ENCODE assay signal across 17 cellular contexts in the genomic region with DNA sequence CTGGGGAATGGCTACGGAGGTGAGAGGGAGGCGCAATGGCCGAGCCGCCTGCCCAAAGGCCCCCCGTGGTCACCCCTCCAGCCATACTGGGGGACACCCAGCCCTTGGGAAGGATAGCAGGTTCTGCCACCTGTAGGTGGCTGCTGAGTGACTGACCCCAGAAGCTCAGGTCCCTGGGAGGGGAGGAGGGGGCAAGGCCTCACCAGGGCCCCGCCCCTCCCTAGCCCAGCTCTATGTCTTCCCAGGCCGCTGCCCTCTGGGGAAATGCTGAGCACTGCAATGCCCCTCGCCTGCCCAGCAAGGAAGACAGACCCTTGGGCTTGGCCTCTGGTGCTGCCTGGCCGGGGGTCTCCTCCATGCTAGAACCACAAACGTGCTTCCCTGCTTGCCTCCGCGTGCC. TPM values are rescaled to one million over a fixed set of nuclear protein-coding genes. Genes with fewer than 3 reads are reported as not detected.
DNase-seq lines count a peak whose midpoint lies in the region; ATAC-seq and TF ChIP-seq lines count a peak whose summit lies in the region.
"Had no signal": no experiment of that assay in that cellular context is flagged by ENCODE, and none has a peak within 500 bp of the region (broad histone marks: within the 10 kb centered on the region; RNA-seq: fewer than 3 reads in every experiment).

No MANE protein-coding gene starts in this region.

- no peak overlapping the region for H3K9ac ChIP-seq in mesendoderm (ENCODE audit: low read length)
- H3K9ac ChIP-seq: BLaER1 treated with 17β-estradiol and CSF1 and Interleukin-3, amounts not matched to agents 10 nM and 100 nM had no signal

- peak overlapping the region; percentile 77; the same call in 1 of the 2 replicates for H3K27ac Mint-ChIP-seq in WTC11
- H3K27ac Mint-ChIP-seq: CD4-positive, CD25-positive, alpha-beta regulatory T cell had no signal

- H3K36me3 Mint-ChIP-seq in WTC11: no peaks in the 10 kb centered on the region
- H3K36me3 Mint-ChIP-seq: CD4-positive, CD25-positive, alpha-beta regulatory T cell had no signal

- peaks cover 3% of the 10 kb centered on the region for H3K4me1 ChIP-seq in mesendoderm (ENCODE audit: control insufficient read depth, low read depth, low read length)

- peak overlapping the region; percentile 44 for H3K56ac ChIP-seq in mesendoderm (ENCODE audit: low read length)

- ATAC-seq in WTC11 (peak; percentile 11), omental fat pad (ENCODE audit: low FRiP score) (no peak)

- no peak overlapping the region for H3K27ac ChIP-seq in mesendoderm (ENCODE audit: low read depth, low read length)
- H3K27ac ChIP-seq: 22Rv1; BLaER1 treated with 17β-estradiol and CSF1 and Interleukin-3, amounts not matched to agents 10 nM and 100 nM had no signal

- CTCF ChIA-PET in WTC11 (lab: Charles Lee): interaction anchor here (0.6 to 13.4 kb wide), 20 partner anchors 9 to 163 kb away, joined by 3 to 355 read pairs (median 6); a partner anchor contains a TSS

- no peak overlapping the region for H2AK5ac ChIP-seq in mesendoderm (ENCODE audit: low read length)

- TF ChIP-seq CTCF in WTC11 (IDR thresholded peaks at IDR 0.05) (no peak), omental fat pad (IDR thresholded peaks at IDR 0.05) (no peak)

- no peak overlapping the region for H3K4ac ChIP-seq in mesendoderm (ENCODE audit: low read depth, low read length)

- no peak overlapping the region for H2BK5ac ChIP-seq in mesendoderm (ENCODE audit: low read length)

- no peak overlapping the region for H3K23ac ChIP-seq in mesendoderm (ENCODE audit: low read length)

- H3K36me3 ChIP-seq in mesendoderm (ENCODE audit: control insufficient read depth, insufficient read depth, low read length): no peaks in the 10 kb centered on the region
- H3K36me3 ChIP-seq: BLaER1 treated with 17β-estradiol and CSF1 and Interleukin-3, amounts not matched to agents 10 nM and 100 nM; HAP-1 had no signal

- H3K79me2 ChIP-seq in mesendoderm (ENCODE audit: control insufficient read depth, insufficient read depth, low read length): no peaks in the 10 kb centered on the region

- H3K4me3 Mint-ChIP-seq in WTC11: no peak overlapping the region

- H3K4me2 ChIP-seq in mesendoderm (ENCODE audit: low read length): no peak overlapping the region

- H4K5ac ChIP-seq in mesendoderm (ENCODE audit: low read length): no peak overlapping the region

- no peaks in the 10 kb centered on the region for H3K27me3 Mint-ChIP-seq in WTC11 (ENCODE audit: low read depth)

- no peak overlapping the region for H2BK120ac ChIP-seq in mesendoderm (ENCODE audit: low read depth, low read length)

- H2BK15ac ChIP-seq in mesendoderm (replicated peaks; ENCODE audit: low read depth): no peak overlapping the region

- H3K4me3 ChIP-seq in mesendoderm (ENCODE audit: low read length): no peak overlapping the region
- H3K4me3 ChIP-seq: BLaER1 treated with 17β-estradiol and CSF1 and Interleukin-3, amounts not matched to agents 10 nM and 100 nM; HAP-1 had no signal

- no peak overlapping the region for H3K18ac ChIP-seq in mesendoderm (ENCODE audit: low read length)

- DNase-seq in NCI-H82 (lab: John Stamatoyannopoulos, UW) (peak; percentile 41), NCI-H82 treated with DMSO at 0.1 percent for 48 hours (lab: John Stamatoyannopoulos, UW; ENCODE audit: unreplicated experiment) (no peak), WTC11 (ENCODE audit: low spot score) (peak; percentile 50), mesendoderm (peak; percentile 56), omental fat pad (ENCODE audit: low spot score) (no peak), H4 (ENCODE audit: low spot score) (no peak), A172 (ENCODE audit: low spot score) (no peak)
- DNase-seq: AML-193; CD4-positive, CD25-positive, alpha-beta regulatory T cell; DMS53; GF-D8; IMR-90; KBM-7 had no signal

- WGBS in mesendoderm (ENCODE audit: extremely low coverage, insufficient coverage, low lambda C conversion rate): no CpG with 5 or more reads among the region's 12 CpGs

- no peaks in the 10 kb centered on the region for H3K27me3 ChIP-seq in mesendoderm (ENCODE audit: insufficient read depth, low read length, poor library complexity)

- peaks cover 14% of the 10 kb centered on the region for H3K4me1 Mint-ChIP-seq in WTC11

- POLR2A ChIA-PET in WTC11 (lab: Charles Lee): interaction anchor here (1.0 to 13.9 kb wide), 3 partner anchors 20 to 31 kb away, joined by 3 to 502 read pairs (median 3); a partner anchor contains a TSS

- H3K9me3 Mint-ChIP-seq in WTC11: no peaks in the 10 kb centered on the region
- H3K9me3 Mint-ChIP-seq: CD4-positive, CD25-positive, alpha-beta regulatory T cell had no signal

- no peak overlapping the region for H4K8ac ChIP-seq in mesendoderm (ENCODE audit: low read depth, low read length)

- no peaks in the 10 kb centered on the region for H3K79me1 ChIP-seq in mesendoderm (ENCODE audit: low read length)

TF ChIP-seq in WTC11, 78 proteins besides CTCF, POLR2A, EP300 and RAD21 (continues in another document):
- TF ChIP-seq FOXP1 (CRISPR knock-in tag; IDR thresholded peaks at IDR 0.05; ENCODE audit: borderline replicate concordance) (no peak), ATF1 (CRISPR knock-in tag; IDR thresholded peaks at IDR 0.05) (no peak), ZNF232 (CRISPR knock-in tag; IDR thresholded peaks at IDR 0.05) (no peak), CREM (CRISPR knock-in tag; IDR thresholded peaks at IDR 0.05) (no peak)
- TF ChIP-seq, protein P1, sequence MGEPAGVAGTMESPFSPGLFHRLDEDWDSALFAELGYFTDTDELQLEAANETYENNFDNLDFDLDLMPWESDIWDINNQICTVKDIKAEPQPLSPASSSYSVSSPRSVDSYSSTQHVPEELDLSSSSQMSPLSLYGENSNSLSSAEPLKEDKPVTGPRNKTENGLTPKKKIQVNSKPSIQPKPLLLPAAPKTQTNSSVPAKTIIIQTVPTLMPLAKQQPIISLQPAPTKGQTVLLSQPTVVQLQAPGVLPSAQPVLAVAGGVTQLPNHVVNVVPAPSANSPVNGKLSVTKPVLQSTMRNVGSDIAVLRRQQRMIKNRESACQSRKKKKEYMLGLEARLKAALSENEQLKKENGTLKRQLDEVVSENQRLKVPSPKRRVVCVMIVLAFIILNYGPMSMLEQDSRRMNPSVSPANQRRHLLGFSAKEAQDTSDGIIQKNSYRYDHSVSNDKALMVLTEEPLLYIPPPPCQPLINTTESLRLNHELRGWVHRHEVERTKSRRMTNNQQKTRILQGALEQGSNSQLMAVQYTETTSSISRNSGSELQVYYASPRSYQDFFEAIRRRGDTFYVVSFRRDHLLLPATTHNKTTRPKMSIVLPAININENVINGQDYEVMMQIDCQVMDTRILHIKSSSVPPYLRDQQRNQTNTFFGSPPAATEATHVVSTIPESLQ (CRISPR knock-in tag; IDR thresholded peaks at IDR 0.05): no peak

RNA-seq across cellular contexts. Expression of a gene that starts 11.4 kb away (rescaled TPM):
- total RNA-seq in WTC11 (2021) (0.87 to 1.1 TPM (median 0.92 TPM) in 3 replicates), omental fat pad (under 1 TPM in 2 of 4 donors, not detected in 2; 0.24 to 0.63 TPM)
- 0.20 TPM for polyA plus RNA-seq in mesendoderm (2013, experiment 1 of 2)
- polyA plus RNA-seq in mesendoderm (2013, experiment 2 of 2): 0.15 TPM
- total RNA-seq in H4 (2014; rRNA removed; shearing (Covaris generic)): not detected in 2 replicates
- 0.16 TPM in 1 of 2 replicates, not detected in the other for total RNA-seq in A172 (2014; rRNA removed; shearing (Covaris generic))
- total RNA-seq: CD4-positive, CD25-positive, alpha-beta regulatory T cell; IMR-90 had no signal
- polyA plus RNA-seq: CD4-positive, CD25-positive, alpha-beta regulatory T cell had no signal

RNA-seq across cellular contexts. Expression of a gene that starts 16.7 kb away (rescaled TPM):
- total RNA-seq in WTC11 (2021) (746 to 778 TPM (median 775 TPM) in 3 replicates), omental fat pad (not detected)
- 508 TPM for polyA plus RNA-seq in mesendoderm (2013, experiment 1 of 2)
- polyA plus RNA-seq in mesendoderm (2013, experiment 2 of 2): 491 TPM
- 2.0 TPM in 1 of 2 replicates, not detected in the other for total RNA-seq in H4 (2014; rRNA removed; shearing (Covaris generic))
- total RNA-seq in A172 (2014; rRNA removed; shearing (Covaris generic)): 0.41 TPM in 1 of 2 replicates, not detected in the other
- total RNA-seq: CD4-positive, CD25-positive, alpha-beta regulatory T cell; HT-29; IMR-90 had no signal
- polyA plus RNA-seq: CD4-positive, CD25-positive, alpha-beta regulatory T cell had no signal

RNA-seq across cellular contexts. Expression of a gene that starts 18.9 kb away (rescaled TPM):
- total RNA-seq in WTC11 (2021): 78.9 to 87.0 TPM (median 79.5 TPM) in 3 replicates
- 126 TPM for polyA plus RNA-seq in mesendoderm (2013, experiment 1 of 2)
- polyA plus RNA-seq in mesendoderm (2013, experiment 2 of 2): 126 TPM
- 100 to 1,000 TPM in 2 of 4 donors, 10 to 100 TPM in 1, 1 to 10 TPM in 1; 9.0 to 465 (median 94.3) TPM for total RNA-seq in omental fat pad
- 312 and 417 TPM in 2 replicates for total RNA-seq in H4 (2014; rRNA removed; shearing (Covaris generic))
- 510 and 551 TPM in 2 replicates for total RNA-seq in A172 (2014; rRNA removed; shearing (Covaris generic))

RNA-seq across cellular contexts. Expression of a gene that starts 21.1 kb away (rescaled TPM):
- total RNA-seq in WTC11 (2021) (102 to 120 TPM (median 113 TPM) in 3 replicates), omental fat pad (1 to 10 TPM in 1 of 4 donors, under 1 TPM in 2, not detected in 1; 0.25 to 1.7 (median 0.79) TPM)
- polyA plus RNA-seq in mesendoderm (2013, experiment 1 of 2): 104 TPM
- 100 TPM for polyA plus RNA-seq in mesendoderm (2013, experiment 2 of 2)
- total RNA-seq in H4 (2014; rRNA removed; shearing (Covaris generic)): 19.9 and 26.0 TPM in 2 replicates
- total RNA-seq in A172 (2014; rRNA removed; shearing (Covaris generic)): 50.8 and 63.1 TPM in 2 replicates

RNA-seq across cellular contexts. Expression of a gene that starts 22.4 kb away (rescaled TPM):
- total RNA-seq in WTC11 (2021): 76.0 to 84.0 TPM (median 83.2 TPM) in 3 replicates
- polyA plus RNA-seq in mesendoderm (2013, experiment 1 of 2): 73.7 TPM
- polyA plus RNA-seq in mesendoderm (2013, experiment 2 of 2): 75.5 TPM
- total RNA-seq in omental fat pad: 10 to 100 TPM in 3 of 4 donors, 1 to 10 TPM in 1; 8.5 to 20.6 (median 13.1) TPM
- 64.6 and 93.1 TPM in 2 replicates for total RNA-seq in H4 (2014; rRNA removed; shearing (Covaris generic))
- 54.7 and 71.1 TPM in 2 replicates for total RNA-seq in A172 (2014; rRNA removed; shearing (Covaris generic))

Comparison
In these comparisons a context has a peak if more than half of its experiments do, and no peak if none do; other contexts are left out.
1. DNase-seq: peak in NCI-H82 (single experiment), WTC11 (single experiment) and mesendoderm (single experiment); none in NCI-H82 treated with DMSO at 0.1 percent for 48 hours (single experiment), omental fat pad (single experiment), H4 (single experiment) and A172 (single experiment).
2. RNA of a gene that starts 16.7 kb away (total RNA-seq): 746 to 778 TPM in WTC11; 2.0 TPM in H4, 0.41 TPM in A172 and not detected in omental fat pad; every median in the first group is over 100 times any median in the second.